Comparison of ENCODE assay signal across 8 cellular contexts in genomic region chr7:75237255-75238187, GRCh38.
DNase-seq lines count a peak whose midpoint lies in the region; ATAC-seq, FAIRE-seq and TF ChIP-seq lines count a peak whose summit lies in the region.
"Not testable (repeated sequence)": the region's sequence is repeated elsewhere in the genome, so short reads cannot be mapped to it uniquely, and the experiment has no call there.

No MANE protein-coding gene starts in this region.

- TF ChIP-seq CTCF in astrocyte (IDR thresholded peaks at IDR 0.05; ENCODE audit: insufficient read depth, low read depth, low read length); right lobe of liver (IDR thresholded peaks at IDR 0.05): not testable (repeated sequence)

- H3K36me3 Mint-ChIP-seq in CD4-positive, CD25-positive, alpha-beta regulatory T cell; activated CD4-positive, alpha-beta T cell treated with anti-CD3 and anti-CD28 coated beads, Interleukin-2, amount 10 ng/mL, durations not matched to agents 7 days and 5 days (ENCODE audit: low read depth); astrocyte (ENCODE audit: low read depth, unreplicated experiment): not testable (repeated sequence)

- POLR2A ChIA-PET in activated CD4-positive, alpha-beta T cell treated with anti-CD3 and anti-CD28 coated beads, Interleukin-2, amount 10 ng/mL, durations not matched to agents 7 days and 5 days (lab: Charles Lee), result not testable (repeated sequence)

- not testable (repeated sequence) for H2AFZ ChIP-seq in astrocyte (ENCODE audit: low read depth, low read length)

- H3K27ac ChIP-seq in CD4-positive, CD25-positive, alpha-beta regulatory T cell (ENCODE audit: insufficient read depth, low read length, poor library complexity, severe bottlenecking); astrocyte (ENCODE audit: low read depth, low read length); right lobe of liver: not testable (repeated sequence)

- TF ChIP-seq POLR2A in right lobe of liver (IDR thresholded peaks at IDR 0.05), result not testable (repeated sequence)

- H3K27ac Mint-ChIP-seq in CD4-positive, CD25-positive, alpha-beta regulatory T cell; activated CD4-positive, alpha-beta T cell treated with anti-CD3 and anti-CD28 coated beads, Interleukin-2, amount 10 ng/mL, durations not matched to agents 7 days and 5 days; astrocyte (ENCODE audit: unreplicated experiment): not testable (repeated sequence)

- not testable (repeated sequence) for H3K27me3 Mint-ChIP-seq in CD4-positive, CD25-positive, alpha-beta regulatory T cell; activated CD4-positive, alpha-beta T cell treated with anti-CD3 and anti-CD28 coated beads, Interleukin-2, amount 10 ng/mL, durations not matched to agents 7 days and 5 days; astrocyte (ENCODE audit: low read depth, unreplicated experiment)

- intact Hi-C loops in right lobe of liver (cut with DNase I), result not testable (repeated sequence)

- CTCF ChIA-PET in activated CD4-positive, alpha-beta T cell treated with anti-CD3 and anti-CD28 coated beads, Interleukin-2, amount 10 ng/mL, durations not matched to agents 7 days and 5 days (lab: Charles Lee), result not testable (repeated sequence)

- H3K9ac ChIP-seq in astrocyte (ENCODE audit: low read length), result not testable (repeated sequence)

- not testable (repeated sequence) for H3K4me3 ChIP-seq in CD4-positive, CD25-positive, alpha-beta regulatory T cell (ENCODE audit: low read depth, low read length); astrocyte (ENCODE audit: insufficient read depth, low read depth, low read length); right lobe of liver

- H3K9me3 Mint-ChIP-seq in CD4-positive, CD25-positive, alpha-beta regulatory T cell; activated CD4-positive, alpha-beta T cell treated with anti-CD3 and anti-CD28 coated beads, Interleukin-2, amount 10 ng/mL, durations not matched to agents 7 days and 5 days; astrocyte (ENCODE audit: unreplicated experiment): not testable (repeated sequence)

- H3K4me3 Mint-ChIP-seq in CD4-positive, CD25-positive, alpha-beta regulatory T cell, result peak overlapping the region in 2 of 4 donors; percentile 69 to 71
- H3K4me3 Mint-ChIP-seq in activated CD4-positive, alpha-beta T cell treated with anti-CD3 and anti-CD28 coated beads, Interleukin-2, amount 10 ng/mL, durations not matched to agents 7 days and 5 days, result peak overlapping the region; percentile 60
- H3K4me3 Mint-ChIP-seq in astrocyte (ENCODE audit: unreplicated experiment), result peak overlapping the region; percentile 62

- 10% methylated on average over 1 of the region's 103 CpGs for WGBS in right lobe of liver (ENCODE audit: insufficient coverage, low coverage, low lambda C conversion rate, missing lambda C conversion rate)

- H3K4me1 Mint-ChIP-seq in CD4-positive, CD25-positive, alpha-beta regulatory T cell; activated CD4-positive, alpha-beta T cell treated with anti-CD3 and anti-CD28 coated beads, Interleukin-2, amount 10 ng/mL, durations not matched to agents 7 days and 5 days; astrocyte (ENCODE audit: low read depth, unreplicated experiment): not testable (repeated sequence)

- FAIRE-seq in astrocyte (lab: Jason Lieb, UNC), result not testable (repeated sequence)

- DNase-seq in CD4-positive, CD25-positive, alpha-beta regulatory T cell, result peak in 2 of 3 donors; percentile 62 to 63
- peak; percentile 72 for DNase-seq in activated CD4-positive, alpha-beta T cell treated with anti-CD3 and anti-CD28 coated beads, Interleukin-2, amount 10 ng/mL, durations not matched to agents 7 days and 5 days
- DNase-seq in astrocyte (ENCODE audit: low read depth), result not testable (repeated sequence)
- DNase-seq in right lobe of liver, result peak in 2 of 3 donors; percentile 57 to 61
- DNase-seq in stimulated activated CD4-positive, alpha-beta T cell treated with anti-CD3 and anti-CD28 coated beads, Interleukin-4, amount 100 ng/mL, for 4 hours, result peak; percentile 33 to 52

- not testable (repeated sequence) for H3K27me3 ChIP-seq in CD4-positive, CD25-positive, alpha-beta regulatory T cell (ENCODE audit: control insufficient read depth, insufficient read depth, low read length); astrocyte (ENCODE audit: insufficient read depth, low read length); right lobe of liver

- not testable (repeated sequence) for H3K9me3 ChIP-seq in CD4-positive, CD25-positive, alpha-beta regulatory T cell (ENCODE audit: control insufficient read depth in 2 of 2, low read length in 2 of 2); astrocyte (ENCODE audit: insufficient read depth, low read depth, low read length); right lobe of liver

- ATAC-seq in CD4-positive, CD25-positive, alpha-beta regulatory T cell (ENCODE audit: low read depth in 2 of 2), result peak; percentile 92 to 94
- ATAC-seq in GM19452 (IDR thresholded peaks at IDR 0.05; ENCODE audit: unreplicated experiment) (peak; percentile 94), HG02798 (IDR thresholded peaks at IDR 0.05; ENCODE audit: poor library complexity, unreplicated experiment) (peak; percentile 97), HG03469 (IDR thresholded peaks at IDR 0.05; ENCODE audit: unreplicated experiment) (peak; percentile 78), right lobe of liver (peak; percentile 66 to 93 (median 88))

- H3K4me2 ChIP-seq in astrocyte (ENCODE audit: low read length), result not testable (repeated sequence)

- H3K36me3 ChIP-seq in CD4-positive, CD25-positive, alpha-beta regulatory T cell (ENCODE audit: control insufficient read depth, insufficient read depth, low read length); astrocyte (ENCODE audit: insufficient read depth, low read length); right lobe of liver: not testable (repeated sequence)

- H3K4me1 ChIP-seq in CD4-positive, CD25-positive, alpha-beta regulatory T cell (ENCODE audit: control insufficient read depth, insufficient read depth, low read length, poor library complexity, severe bottlenecking); astrocyte (ENCODE audit: insufficient read depth, low read length); right lobe of liver: not testable (repeated sequence)

- H3K79me2 ChIP-seq in astrocyte (ENCODE audit: insufficient read depth, low read length), result not testable (repeated sequence)

- H4K20me1 ChIP-seq in astrocyte (ENCODE audit: insufficient read depth, low read length), result not testable (repeated sequence)
